8 cellular contexts compared by ENCODE assay signal in the genomic region with DNA sequence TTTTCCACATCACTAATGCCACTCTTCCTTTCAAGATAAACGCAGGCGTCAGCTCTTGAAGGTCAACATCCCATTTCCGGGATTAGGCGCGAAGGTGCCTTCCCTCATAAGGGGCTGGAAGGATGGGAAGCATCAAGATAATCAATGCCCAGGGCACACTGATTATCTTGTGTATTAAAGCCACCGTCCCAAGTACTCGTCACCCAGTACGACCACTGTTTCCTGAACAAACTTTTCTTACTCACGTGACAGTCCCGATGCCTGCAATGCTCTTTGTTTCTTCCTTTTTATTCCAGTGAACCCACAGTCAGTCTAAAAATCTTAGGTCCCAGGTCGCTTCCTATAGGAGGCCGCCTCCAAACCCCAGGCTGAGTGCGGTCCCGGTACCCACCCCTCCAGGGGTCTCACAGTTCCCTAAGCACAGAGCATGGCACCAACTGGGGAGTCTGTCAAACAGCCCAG. TPM values are rescaled to one million over a fixed set of nuclear protein-coding genes. Genes with fewer than 3 reads are reported as not detected.
DNase-seq lines count a peak whose midpoint lies in the region; ATAC-seq and TF ChIP-seq lines count a peak whose summit lies in the region.

No MANE protein-coding gene starts in this region.

- H3K9ac ChIP-seq in MM.1S (ENCODE audit: low read length): peak overlapping the region; percentile 97

- H3K79me2 ChIP-seq in MM.1S (ENCODE audit: low read length): peaks cover 63% of the 10 kb centered on the region

- H3K27me3 ChIP-seq in MM.1S (replicated peaks; ENCODE audit: insufficient read depth, low read length): no peaks in the 10 kb centered on the region
- no peaks in the 10 kb centered on the region for H3K27me3 ChIP-seq in ascending aorta

- peak overlapping the region; percentile 97 for H3K4me2 ChIP-seq in MM.1S (ENCODE audit: low read depth, low read length)

- peak overlapping the region; percentile 89 for H3K27ac ChIP-seq in MM.1S (ENCODE audit: low read length)
- H3K27ac ChIP-seq in ascending aorta: peak overlapping the region; percentile 95 to 98

- peak overlapping the region; percentile 95 for H3K4me3 ChIP-seq in MM.1S (ENCODE audit: low read length)
- H3K4me3 ChIP-seq in ascending aorta: peak overlapping the region; percentile 78 to 92

- peak overlapping the region; percentile 94 for H2AFZ ChIP-seq in MM.1S (ENCODE audit: low read length)

- H3K9me3 ChIP-seq in MM.1S (replicated peaks; ENCODE audit: insufficient read depth, low read length): no peaks in the 10 kb centered on the region
- no peaks in the 10 kb centered on the region for H3K9me3 ChIP-seq in ascending aorta

- H3K36me3 ChIP-seq in MM.1S (replicated peaks; ENCODE audit: insufficient read depth, low read length): peaks cover 4% of the 10 kb centered on the region; the same call in 1 of the 2 replicates
- peaks cover 0 to 14% of the 10 kb centered on the region in 2 donors for H3K36me3 ChIP-seq in ascending aorta

- ATAC-seq in GM21723 (IDR thresholded peaks at IDR 0.05; ENCODE audit: unreplicated experiment): peak; percentile 12
- ATAC-seq in stimulated activated naive CD8-positive, alpha-beta T cell treated with anti-CD3 and anti-CD28 coated beads, Interleukin-15, Interleukin-2, amounts not matched to agents 100 U/mL and 50 U/mL, for 24 hours: peak; percentile 5

- no peaks in the 10 kb centered on the region for H3K9me2 ChIP-seq in MM.1S (replicated peaks; ENCODE audit: insufficient read depth, low read length)

- no peaks in the 10 kb centered on the region for H4K20me1 ChIP-seq in MM.1S (ENCODE audit: insufficient read depth, low read length)

- peaks cover 10% of the 10 kb centered on the region for H3F3A ChIP-seq in MM.1S (ENCODE audit: insufficient read depth, low read length)

- DNase-seq in NCI-H748 (lab: John Stamatoyannopoulos, UW; ENCODE audit: unreplicated experiment) (peak; percentile 41), NCI-H748 treated with DMSO at 0.1 percent for 48 hours (lab: John Stamatoyannopoulos, UW) (no peak), MM.1S (peak; percentile 29), ascending aorta (ENCODE audit: low spot score in 2 of 2) (no peak), iPS-NIHi11 (ENCODE audit: low spot score) (peak; percentile 28), ecto neural progenitor cell (ENCODE audit: low spot score) (no peak)
- DNase-seq in stimulated activated naive CD8-positive, alpha-beta T cell treated with anti-CD3 and anti-CD28 coated beads, Interleukin-15, Interleukin-2, amounts not matched to agents 100 U/mL and 50 U/mL, for 24 hours: peak; percentile 40

- H3K4me1 ChIP-seq in MM.1S (ENCODE audit: low read length): peaks cover 10% of the 10 kb centered on the region
- peaks cover 26 to 42% of the 10 kb centered on the region in 2 donors for H3K4me1 ChIP-seq in ascending aorta

- intact Hi-C loops in ascending aorta (cut with DNase I): loop anchor here (5.0 to 10.0 kb wide), 3 partner anchors 233 to 1480 kb away; a partner anchor contains a TSS

- TF ChIP-seq CTCF in MM.1S (IDR thresholded peaks at IDR 0.05; ENCODE audit: low read length) (no peak), ascending aorta (IDR thresholded peaks at IDR 0.05) (no peak)

RNA-seq across cellular contexts. Expression of a gene that starts 0.7 kb away (rescaled TPM):
- 17.0 TPM for total RNA-seq in ascending aorta

RNA-seq across cellular contexts. Expression of a gene that starts 0.8 kb away (rescaled TPM):
- total RNA-seq in ascending aorta: 5.3 TPM

Comparison
In these comparisons a context has a peak if more than half of its experiments do, and no peak if none do; other contexts are left out.
1. DNase-seq: peak in NCI-H748 (single experiment), MM.1S (single experiment), iPS-NIHi11 (single experiment) and stimulated activated naive CD8-positive, alpha-beta T cell treated with anti-CD3 and anti-CD28 coated beads, Interleukin-15, Interleukin-2, amounts not matched to agents 100 U/mL and 50 U/mL, for 24 hours (single experiment); none in NCI-H748 treated with DMSO at 0.1 percent for 48 hours (single experiment), ascending aorta (0 of 2) and ecto neural progenitor cell (single experiment).